9 cellular contexts compared by ENCODE assay signal in the genomic region with DNA sequence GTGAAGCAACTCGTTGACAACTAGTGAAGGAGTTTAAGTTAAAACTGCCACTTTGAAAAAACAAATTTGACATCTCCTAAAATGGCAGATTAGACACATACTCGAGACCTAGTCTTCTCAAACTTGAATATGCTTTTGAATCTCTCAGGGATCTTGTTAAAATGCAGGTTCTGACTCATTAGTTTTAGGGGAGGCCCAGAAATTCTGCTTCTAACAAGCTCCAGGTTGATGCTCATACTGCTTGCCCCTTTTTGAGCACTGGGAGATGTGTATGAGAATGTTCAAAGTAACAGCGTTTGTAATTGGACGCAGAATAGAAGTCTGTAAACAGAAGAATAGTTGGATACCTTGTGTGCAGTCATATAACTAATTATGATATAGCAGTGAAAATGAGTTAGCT. TPM values are rescaled to one million over a fixed set of nuclear protein-coding genes. Genes with fewer than 3 reads are reported as not detected.
A peak's percentile ranks its signal among the peaks of the same experiment; 100 is the strongest.
DNase-seq lines count a peak whose midpoint lies in the region; ATAC-seq and TF ChIP-seq lines count a peak whose summit lies in the region.
"Had no signal": no experiment of that assay in that cellular context is flagged by ENCODE, and none has a peak within 500 bp of the region (broad histone marks: within the 10 kb centered on the region; RNA-seq: fewer than 3 reads in every experiment).

No MANE protein-coding gene starts in this region.

- H3K27me3 ChIP-seq in iPS-18a (ENCODE audit: control insufficient read depth, insufficient read depth, low read length) (no peaks in the 10 kb centered on the region), tibial nerve (no peaks in the 10 kb centered on the region)

- no peak for TF ChIP-seq POLR2A in tibial nerve (IDR thresholded peaks at IDR 0.05)

- no peak for TF ChIP-seq EP300 in tibial nerve (IDR thresholded peaks at IDR 0.05)

- POLR2A ChIA-PET in activated CD8-positive, alpha-beta T cell treated with anti-CD3 and anti-CD28 coated beads, Interleukin-2, amount 10 ng/mL, durations not matched to agents 7 days and 5 days (lab: Charles Lee): interaction anchor here (0.8 to 4.7 kb wide), 3 partner anchors 45 to 119 kb away, joined by 3 to 56 read pairs (median 3); partner anchors contain the start of genes CGGBP1 and ZNF654
- POLR2A ChIA-PET in GM10248 (lab: Yijun Ruan, JAX): interaction anchor here (0.6 kb wide), 1 partner anchor 13 kb away, joined by 3 read pairs; no protein-coding TSS in a partner anchor

- DNase-seq in activated naive CD4-positive, alpha-beta T cell (lab: John Stamatoyannopoulos, UW): no peak
- DNase-seq in activated CD8-positive, alpha-beta T cell treated with anti-CD3 and anti-CD28 coated beads, Interleukin-2, amount 10 ng/mL, durations not matched to agents 7 days and 5 days: no peak
- no peak for DNase-seq in tibial nerve (ENCODE audit: low spot score in 2 of 2)
- DNase-seq in GM10248 (ENCODE audit: extremely low spot score): no peak
- no peak for DNase-seq in cerebellar nuclear complex (lab: John Stamatoyannopoulos, UW)
- DNase-seq: NCI-H1092 treated with DMSO at 0.1 percent for 48 hours had no signal

- H3K4me3 Mint-ChIP-seq in activated naive CD4-positive, alpha-beta T cell treated with anti-CD3 and anti-CD28 coated beads, Interleukin-2, amount 50 U/mL, for 24 hours: peak overlapping the region; percentile 98
- peak overlapping the region; percentile 90 for H3K4me3 Mint-ChIP-seq in activated CD8-positive, alpha-beta T cell treated with anti-CD3 and anti-CD28 coated beads, Interleukin-2, amount 10 ng/mL, durations not matched to agents 7 days and 5 days

- peak overlapping the region; percentile 98 for H3K27ac Mint-ChIP-seq in activated naive CD4-positive, alpha-beta T cell treated with anti-CD3 and anti-CD28 coated beads, Interleukin-2, amount 50 U/mL, for 24 hours
- peak overlapping the region; percentile 33 for H3K27ac Mint-ChIP-seq in activated CD8-positive, alpha-beta T cell treated with anti-CD3 and anti-CD28 coated beads, Interleukin-2, amount 10 ng/mL, durations not matched to agents 7 days and 5 days

- TF ChIP-seq CTCF in tibial nerve (IDR thresholded peaks at IDR 0.05) (no peak), GM10248 (IDR thresholded peaks at IDR 0.05; ENCODE audit: control extremely low read depth, extremely low read depth, low read depth, missing control alignments) (no peak)

- no peaks in the 10 kb centered on the region for H3K9me3 Mint-ChIP-seq in activated naive CD4-positive, alpha-beta T cell treated with anti-CD3 and anti-CD28 coated beads, Interleukin-2, amount 50 U/mL, for 24 hours
- no peaks in the 10 kb centered on the region for H3K9me3 Mint-ChIP-seq in activated CD8-positive, alpha-beta T cell treated with anti-CD3 and anti-CD28 coated beads, Interleukin-2, amount 10 ng/mL, durations not matched to agents 7 days and 5 days (ENCODE audit: insufficient read depth)

- H3K9me3 ChIP-seq in iPS-18a (ENCODE audit: control insufficient read depth, low read depth, low read length): no peaks in the 10 kb centered on the region
- no peaks in the 10 kb centered on the region for H3K9me3 ChIP-seq in tibial nerve

- H3K27ac ChIP-seq in iPS-18a (ENCODE audit: low read length) (no peak overlapping the region), tibial nerve (peak overlapping the region in 3 of 4 donors; percentile 92 to 99 (median 96))

- peaks cover 35% of the 10 kb centered on the region for H3K4me1 Mint-ChIP-seq in activated naive CD4-positive, alpha-beta T cell treated with anti-CD3 and anti-CD28 coated beads, Interleukin-2, amount 50 U/mL, for 24 hours
- peaks cover 40% of the 10 kb centered on the region for H3K4me1 Mint-ChIP-seq in activated CD8-positive, alpha-beta T cell treated with anti-CD3 and anti-CD28 coated beads, Interleukin-2, amount 10 ng/mL, durations not matched to agents 7 days and 5 days (ENCODE audit: low read depth)

- 40% methylated on average over 4 of the region's 4 CpGs for WGBS in tibial nerve, 2 donors

- no peak overlapping the region for H3K9ac ChIP-seq in iPS-18a (ENCODE audit: low read length)

- H3K4me1 ChIP-seq in iPS-18a (ENCODE audit: control insufficient read depth, low read depth, low read length) (peaks cover 8% of the 10 kb centered on the region), tibial nerve (peaks cover 0 to 49% (median 14%) of the 10 kb centered on the region in 4 donors)

- H3K27me3 Mint-ChIP-seq in activated naive CD4-positive, alpha-beta T cell treated with anti-CD3 and anti-CD28 coated beads, Interleukin-2, amount 50 U/mL, for 24 hours: no peaks in the 10 kb centered on the region
- H3K27me3 Mint-ChIP-seq in activated CD8-positive, alpha-beta T cell treated with anti-CD3 and anti-CD28 coated beads, Interleukin-2, amount 10 ng/mL, durations not matched to agents 7 days and 5 days (ENCODE audit: low read depth): no peaks in the 10 kb centered on the region

- CTCF ChIA-PET in activated CD8-positive, alpha-beta T cell treated with anti-CD3 and anti-CD28 coated beads, Interleukin-2, amount 10 ng/mL, durations not matched to agents 7 days and 5 days (lab: Charles Lee): interaction anchor here (1.0 to 3.4 kb wide), 5 partner anchors 13 to 146 kb away, joined by 3 to 11 read pairs (median 5); partner anchors contain the start of genes CGGBP1 and ZNF654
- CTCF ChIA-PET in GM10248 (lab: Yijun Ruan, JAX): interaction anchor here (1.1 to 2.2 kb wide), 3 partner anchors 10 to 95 kb away, joined by 3 to 6 read pairs (median 5); no protein-coding TSS in a partner anchor

- peaks cover 9% of the 10 kb centered on the region for H3K36me3 Mint-ChIP-seq in activated naive CD4-positive, alpha-beta T cell treated with anti-CD3 and anti-CD28 coated beads, Interleukin-2, amount 50 U/mL, for 24 hours
- peaks cover 23% of the 10 kb centered on the region for H3K36me3 Mint-ChIP-seq in activated CD8-positive, alpha-beta T cell treated with anti-CD3 and anti-CD28 coated beads, Interleukin-2, amount 10 ng/mL, durations not matched to agents 7 days and 5 days (ENCODE audit: low read depth)

- ATAC-seq in activated CD8-positive, alpha-beta T cell treated with anti-CD3 and anti-CD28 coated beads, Interleukin-2, amount 10 ng/mL, durations not matched to agents 7 days and 5 days: no peak
- ATAC-seq in GM21786 (IDR thresholded peaks at IDR 0.05; ENCODE audit: unreplicated experiment): no peak

- peaks cover 26% of the 10 kb centered on the region for H3K36me3 ChIP-seq in iPS-18a (ENCODE audit: control insufficient read depth, low read depth, low read length)
- H3K36me3 ChIP-seq in tibial nerve: peaks cover 0 to 35% (median 0%) of the 10 kb centered on the region in 3 donors

- peak overlapping the region; percentile 96 for H3K4me3 ChIP-seq in iPS-18a (ENCODE audit: low read length)
- H3K4me3 ChIP-seq in tibial nerve: peak overlapping the region; percentile 65 to 97 (median 82)

RNA-seq across cellular contexts. Expression of gene C3orf38, which starts 1.6 kb away (rescaled TPM):
- 10 to 100 TPM; 28.0 to 28.8 TPM for total RNA-seq in activated CD8-positive, alpha-beta T cell treated with anti-CD3 and anti-CD28 coated beads, Interleukin-2, amount 10 ng/mL, durations not matched to agents 7 days and 5 days
- total RNA-seq in tibial nerve: 10 to 100 TPM; 20.7 to 25.6 (median 21.6) TPM
